1 cellular context compared by ENCODE assay signal in the genomic region with DNA sequence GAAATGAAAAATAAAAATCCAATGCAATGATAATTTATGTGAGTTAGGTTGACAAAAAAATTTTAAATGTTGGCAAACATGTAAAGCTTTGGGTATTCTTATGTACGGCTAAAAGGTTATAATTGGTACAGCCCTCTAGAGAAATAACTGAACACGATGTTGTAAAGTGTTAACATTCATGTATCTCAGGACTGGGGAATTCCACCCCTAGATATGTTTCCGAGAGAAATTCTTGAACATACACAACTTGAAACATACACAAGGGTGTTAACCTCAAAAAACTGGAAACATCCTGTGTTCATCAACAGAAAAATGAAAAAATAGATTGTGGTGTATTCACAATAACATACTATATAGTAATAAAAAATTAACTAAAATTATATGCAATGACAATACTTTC.
TF ChIP-seq lines count a peak whose summit lies in the region.

No MANE protein-coding gene starts in this region.

TF ChIP-seq in GM12878, 131 proteins besides CTCF, POLR2A, EP300 and RAD21:
- TF ChIP-seq ASH2L (IDR thresholded peaks at IDR 0.05; ENCODE audit: borderline replicate concordance, low read depth) = no peak
- TF ChIP-seq, protein P1, sequence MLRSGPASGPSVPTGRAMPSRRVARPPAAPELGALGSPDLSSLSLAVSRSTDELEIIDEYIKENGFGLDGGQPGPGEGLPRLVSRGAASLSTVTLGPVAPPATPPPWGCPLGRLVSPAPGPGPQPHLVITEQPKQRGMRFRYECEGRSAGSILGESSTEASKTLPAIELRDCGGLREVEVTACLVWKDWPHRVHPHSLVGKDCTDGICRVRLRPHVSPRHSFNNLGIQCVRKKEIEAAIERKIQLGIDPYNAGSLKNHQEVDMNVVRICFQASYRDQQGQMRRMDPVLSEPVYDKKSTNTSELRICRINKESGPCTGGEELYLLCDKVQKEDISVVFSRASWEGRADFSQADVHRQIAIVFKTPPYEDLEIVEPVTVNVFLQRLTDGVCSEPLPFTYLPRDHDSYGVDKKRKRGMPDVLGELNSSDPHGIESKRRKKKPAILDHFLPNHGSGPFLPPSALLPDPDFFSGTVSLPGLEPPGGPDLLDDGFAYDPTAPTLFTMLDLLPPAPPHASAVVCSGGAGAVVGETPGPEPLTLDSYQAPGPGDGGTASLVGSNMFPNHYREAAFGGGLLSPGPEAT (IDR thresholded peaks at IDR 0.05; ENCODE audit: low read depth) = peak; percentile 49; the same call in 1 of the 2 replicates
